ENCODE assay signal across 1 cellular context in the genomic region with DNA sequence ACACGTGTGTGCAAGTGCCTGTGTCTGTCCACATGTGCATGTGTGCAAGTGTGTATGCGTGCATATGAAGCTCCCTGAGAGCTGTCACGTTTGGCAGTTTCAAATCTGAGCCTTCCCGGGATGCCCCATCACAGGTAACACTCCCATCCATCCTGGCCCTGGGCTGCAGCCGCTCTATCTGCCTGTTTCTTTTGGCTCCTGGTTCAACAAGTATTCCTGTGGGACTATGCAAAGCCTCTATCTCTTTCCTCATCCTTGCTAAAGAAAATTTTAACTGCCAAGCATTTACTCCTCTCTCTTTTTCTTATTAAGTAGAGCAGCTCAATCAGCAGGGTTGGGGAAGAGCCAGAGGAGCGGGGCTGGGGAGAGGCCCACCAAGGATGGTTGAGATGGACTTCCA.
TF ChIP-seq lines count a peak whose summit lies in the region.

No MANE protein-coding gene starts in this region.

TF ChIP-seq in GM23338, 12 proteins besides CTCF, POLR2A, EP300 and RAD21 (continued from another document):
- TF ChIP-seq STAT1 (IDR thresholded peaks at IDR 0.05; ENCODE audit: unreplicated experiment), result no peak
- TF ChIP-seq, protein P1, sequence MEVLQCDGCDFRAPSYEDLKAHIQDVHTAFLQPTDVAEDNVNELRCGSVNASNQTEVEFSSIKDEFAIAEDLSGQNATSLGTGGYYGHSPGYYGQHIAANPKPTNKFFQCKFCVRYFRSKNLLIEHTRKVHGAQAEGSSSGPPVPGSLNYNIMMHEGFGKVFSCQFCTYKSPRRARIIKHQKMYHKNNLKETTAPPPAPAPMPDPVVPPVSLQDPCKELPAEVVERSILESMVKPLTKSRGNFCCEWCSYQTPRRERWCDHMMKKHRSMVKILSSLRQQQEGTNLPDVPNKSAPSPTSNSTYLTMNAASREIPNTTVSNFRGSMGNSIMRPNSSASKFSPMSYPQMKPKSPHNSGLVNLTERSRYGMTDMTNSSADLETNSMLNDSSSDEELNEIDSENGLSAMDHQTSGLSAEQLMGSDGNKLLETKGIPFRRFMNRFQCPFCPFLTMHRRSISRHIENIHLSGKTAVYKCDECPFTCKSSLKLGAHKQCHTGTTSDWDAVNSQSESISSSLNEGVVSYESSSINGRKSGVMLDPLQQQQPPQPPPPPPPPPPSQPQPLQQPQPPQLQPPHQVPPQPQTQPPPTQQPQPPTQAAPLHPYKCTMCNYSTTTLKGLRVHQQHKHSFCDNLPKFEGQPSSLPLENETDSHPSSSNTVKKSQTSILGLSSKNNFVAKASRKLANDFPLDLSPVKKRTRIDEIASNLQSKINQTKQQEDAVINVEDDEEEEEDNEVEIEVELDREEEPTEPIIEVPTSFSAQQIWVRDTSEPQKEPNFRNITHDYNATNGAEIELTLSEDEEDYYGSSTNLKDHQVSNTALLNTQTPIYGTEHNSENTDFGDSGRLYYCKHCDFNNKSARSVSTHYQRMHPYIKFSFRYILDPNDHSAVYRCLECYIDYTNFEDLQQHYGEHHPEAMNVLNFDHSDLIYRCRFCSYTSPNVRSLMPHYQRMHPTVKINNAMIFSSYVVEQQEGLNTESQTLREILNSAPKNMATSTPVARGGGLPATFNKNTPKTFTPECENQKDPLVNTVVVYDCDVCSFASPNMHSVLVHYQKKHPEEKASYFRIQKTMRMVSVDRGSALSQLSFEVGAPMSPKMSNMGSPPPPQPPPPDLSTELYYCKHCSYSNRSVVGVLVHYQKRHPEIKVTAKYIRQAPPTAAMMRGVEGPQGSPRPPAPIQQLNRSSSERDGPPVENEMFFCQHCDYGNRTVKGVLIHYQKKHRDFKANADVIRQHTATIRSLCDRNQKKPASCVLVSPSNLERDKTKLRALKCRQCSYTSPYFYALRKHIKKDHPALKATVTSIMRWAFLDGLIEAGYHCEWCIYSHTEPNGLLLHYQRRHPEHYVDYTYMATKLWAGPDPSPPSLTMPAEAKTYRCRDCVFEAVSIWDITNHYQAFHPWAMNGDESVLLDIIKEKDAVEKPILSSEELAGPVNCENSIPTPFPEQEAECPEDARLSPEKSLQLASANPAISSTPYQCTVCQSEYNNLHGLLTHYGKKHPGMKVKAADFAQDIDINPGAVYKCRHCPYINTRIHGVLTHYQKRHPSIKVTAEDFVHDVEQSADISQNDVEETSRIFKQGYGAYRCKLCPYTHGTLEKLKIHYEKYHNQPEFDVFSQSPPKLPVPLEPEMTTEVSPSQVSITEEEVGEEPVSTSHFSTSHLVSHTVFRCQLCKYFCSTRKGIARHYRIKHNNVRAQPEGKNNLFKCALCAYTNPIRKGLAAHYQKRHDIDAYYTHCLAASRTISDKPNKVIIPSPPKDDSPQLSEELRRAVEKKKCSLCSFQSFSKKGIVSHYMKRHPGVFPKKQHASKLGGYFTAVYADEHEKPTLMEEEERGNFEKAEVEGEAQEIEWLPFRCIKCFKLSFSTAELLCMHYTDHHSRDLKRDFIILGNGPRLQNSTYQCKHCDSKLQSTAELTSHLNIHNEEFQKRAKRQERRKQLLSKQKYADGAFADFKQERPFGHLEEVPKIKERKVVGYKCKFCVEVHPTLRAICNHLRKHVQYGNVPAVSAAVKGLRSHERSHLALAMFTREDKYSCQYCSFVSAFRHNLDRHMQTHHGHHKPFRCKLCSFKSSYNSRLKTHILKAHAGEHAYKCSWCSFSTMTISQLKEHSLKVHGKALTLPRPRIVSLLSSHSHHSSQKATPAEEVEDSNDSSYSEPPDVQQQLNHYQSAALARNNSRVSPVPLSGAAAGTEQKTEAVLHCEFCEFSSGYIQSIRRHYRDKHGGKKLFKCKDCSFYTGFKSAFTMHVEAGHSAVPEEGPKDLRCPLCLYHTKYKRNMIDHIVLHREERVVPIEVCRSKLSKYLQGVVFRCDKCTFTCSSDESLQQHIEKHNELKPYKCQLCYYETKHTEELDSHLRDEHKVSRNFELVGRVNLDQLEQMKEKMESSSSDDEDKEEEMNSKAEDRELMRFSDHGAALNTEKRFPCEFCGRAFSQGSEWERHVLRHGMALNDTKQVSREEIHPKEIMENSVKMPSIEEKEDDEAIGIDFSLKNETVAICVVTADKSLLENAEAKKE (CRISPR knock-in tag; IDR thresholded peaks at IDR 0.05), result no peak
- TF ChIP-seq ETS1 (IDR thresholded peaks at IDR 0.05), result no peak
- TF ChIP-seq ZNF114 (CRISPR knock-in tag; IDR thresholded peaks at IDR 0.05), result no peak
- TF ChIP-seq NANOG (IDR thresholded peaks at IDR 0.05; ENCODE audit: borderline replicate concordance), result no peak
- no peak for TF ChIP-seq ZNF331 (CRISPR knock-in tag; IDR thresholded peaks at IDR 0.05; ENCODE audit: low read depth)
